Comparison of ENCODE assay signal across 14 cellular contexts in genomic region chr6:159400806-159401205, GRCh38.
DNase-seq lines count a peak whose midpoint lies in the region; ATAC-seq, FAIRE-seq and TF ChIP-seq lines count a peak whose summit lies in the region.
"Had no signal": no experiment of that assay in that cellular context is flagged by ENCODE, and none has a peak within 500 bp of the region (broad histone marks: within the 10 kb centered on the region; RNA-seq: fewer than 3 reads in every experiment).

No MANE protein-coding gene starts in this region.

- peak overlapping the region; percentile 34 for H3K27ac Mint-ChIP-seq in astrocyte (ENCODE audit: unreplicated experiment)
- H3K27ac Mint-ChIP-seq: CD4-positive, CD25-positive, alpha-beta regulatory T cell; IgD-negative memory B cell had no signal

- peak; percentile 57 for ATAC-seq in sciatic nerve
- ATAC-seq: HCT116 had no signal

- H3K9me3 ChIP-seq in astrocyte (ENCODE audit: insufficient read depth, low read depth, low read length): no peaks in the 10 kb centered on the region
- H3K9me3 ChIP-seq in mammary epithelial cell (replicated peaks; ENCODE audit: insufficient read depth, low read length): no peaks in the 10 kb centered on the region
- no peaks in the 10 kb centered on the region for H3K9me3 ChIP-seq in sigmoid colon

- no peaks in the 10 kb centered on the region for H3K79me2 ChIP-seq in astrocyte (ENCODE audit: insufficient read depth, low read length)
- H3K79me2 ChIP-seq in mammary epithelial cell (ENCODE audit: insufficient read depth, low read length): no peaks in the 10 kb centered on the region

- dilution Hi-C loops in mammary epithelial cell (cut with HindIII; ENCODE audit: low sequenced_read_pairs): no loop called here

- DNase-seq in ACHN (peak; percentile 41), astrocyte (ENCODE audit: low read depth) (peak; percentile 30), kidney epithelial cell (ENCODE audit: low read depth) (peak; percentile 9), sciatic nerve (ENCODE audit: low spot score) (no peak), mammary epithelial cell (no peak), sigmoid colon (no peak), GF-D8 (lab: John Stamatoyannopoulos, UW) (no peak)
- DNase-seq: AML-193; CD4-positive, CD25-positive, alpha-beta regulatory T cell; DMS53 had no signal

- H3K4me3 Mint-ChIP-seq in astrocyte (ENCODE audit: unreplicated experiment): no peak overlapping the region
- H3K4me3 Mint-ChIP-seq: CD4-positive, CD25-positive, alpha-beta regulatory T cell; IgD-negative memory B cell had no signal

- H3K4me1 ChIP-seq in astrocyte (ENCODE audit: insufficient read depth, low read length): no peaks in the 10 kb centered on the region
- no peaks in the 10 kb centered on the region for H3K4me1 ChIP-seq in mammary epithelial cell (ENCODE audit: insufficient read depth, low read length)
- H3K4me1 ChIP-seq in sigmoid colon: no peaks in the 10 kb centered on the region

- no peak for TF ChIP-seq POLR2A in sigmoid colon (IDR thresholded peaks at IDR 0.05)

- H3K4me2 ChIP-seq in astrocyte (ENCODE audit: low read length) (no peak overlapping the region), mammary epithelial cell (ENCODE audit: insufficient read depth, low read depth, low read length) (no peak overlapping the region)
- H3K4me2 ChIP-seq: BLaER1 had no signal

- no peak for FAIRE-seq in astrocyte (lab: Jason Lieb, UNC)

- H3K9ac ChIP-seq in astrocyte (ENCODE audit: low read length) (no peak overlapping the region), mammary epithelial cell (ENCODE audit: insufficient read depth, low read length) (no peak overlapping the region)
- H3K9ac ChIP-seq: BLaER1 had no signal

- TF ChIP-seq CTCF in astrocyte (IDR thresholded peaks at IDR 0.05; ENCODE audit: insufficient read depth, low read depth, low read length): no peak
- no peak for TF ChIP-seq CTCF in kidney epithelial cell (IDR thresholded peaks at IDR 0.05; ENCODE audit: insufficient read depth, low read length, poor library complexity, severe bottlenecking)
- TF ChIP-seq CTCF in mammary epithelial cell (conservative IDR thresholded peaks at IDR 0.05 in 1 of 2, IDR thresholded peaks at IDR 0.05 in 1 of 2; ENCODE audit: extremely low read depth in 1 of 2, insufficient read depth in 1 of 2, low read depth in 1 of 2, low read length in 2 of 2): no peak
- TF ChIP-seq CTCF in sigmoid colon (IDR thresholded peaks at IDR 0.05): no peak

- no peaks in the 10 kb centered on the region for H3K36me3 ChIP-seq in astrocyte (ENCODE audit: insufficient read depth, low read length)
- H3K36me3 ChIP-seq in kidney epithelial cell (ENCODE audit: control insufficient read depth, insufficient read depth, low read length): no peaks in the 10 kb centered on the region
- no peaks in the 10 kb centered on the region for H3K36me3 ChIP-seq in mammary epithelial cell (ENCODE audit: insufficient read depth, low read length)
- no peaks in the 10 kb centered on the region for H3K36me3 ChIP-seq in sigmoid colon
- H3K36me3 ChIP-seq: BLaER1 had no signal

- H3K9me3 Mint-ChIP-seq in astrocyte (ENCODE audit: unreplicated experiment): peaks cover 2% of the 10 kb centered on the region

- no TSS peak for BruUV-seq in mammary epithelial cell (replicated peaks; lab: Mats Ljungman, UMichigan)

- H3K27ac ChIP-seq in astrocyte (ENCODE audit: low read depth, low read length): no peak overlapping the region
- H3K27ac ChIP-seq in mammary epithelial cell (ENCODE audit: insufficient read depth, low read depth, low read length): no peak overlapping the region
- no peak overlapping the region for H3K27ac ChIP-seq in sigmoid colon
- H3K27ac ChIP-seq: 22Rv1, BLaER1 had no signal

- TF ChIP-seq EP300 in sigmoid colon (IDR thresholded peaks at IDR 0.05): no peak

- no peaks in the 10 kb centered on the region for H3K36me3 Mint-ChIP-seq in astrocyte (ENCODE audit: low read depth, unreplicated experiment)
- H3K36me3 Mint-ChIP-seq: CD4-positive, CD25-positive, alpha-beta regulatory T cell had no signal

- H3K4me1 Mint-ChIP-seq in astrocyte (ENCODE audit: low read depth, unreplicated experiment): peaks cover 6% of the 10 kb centered on the region
- H3K4me1 Mint-ChIP-seq: CD4-positive, CD25-positive, alpha-beta regulatory T cell; IgD-negative memory B cell had no signal

- H2AFZ ChIP-seq in astrocyte (ENCODE audit: low read depth, low read length) (no peak overlapping the region), mammary epithelial cell (ENCODE audit: low read depth, low read length) (no peak overlapping the region)

- intact Hi-C loops in sciatic nerve (cut with DNase I) (no loop called here), mammary epithelial cell (cut with micrococcal nuclease) (no loop called here), sigmoid colon (cut with DNase I) (no loop called here)

- H3K27me3 ChIP-seq in astrocyte (ENCODE audit: insufficient read depth, low read length): no peaks in the 10 kb centered on the region
- H3K27me3 ChIP-seq in kidney epithelial cell (ENCODE audit: control insufficient read depth, insufficient read depth, low read length): no peaks in the 10 kb centered on the region
- H3K27me3 ChIP-seq in mammary epithelial cell (ENCODE audit: insufficient read depth, low read length): peaks cover 5% of the 10 kb centered on the region
- no peaks in the 10 kb centered on the region for H3K27me3 ChIP-seq in sigmoid colon
- H3K27me3 ChIP-seq: BLaER1 had no signal

- WGBS in mammary epithelial cell (ENCODE audit: low coverage, missing lambda C conversion rate): 71% methylated on average over 7 of the region's 7 CpGs
- WGBS in sigmoid colon, 2 donors: 74 to 83% methylated on average over 7 of the region's 7 CpGs

- H3K4me3 ChIP-seq in astrocyte (ENCODE audit: insufficient read depth, low read depth, low read length) (no peak overlapping the region), kidney epithelial cell (ENCODE audit: low read depth, low read length) (no peak overlapping the region), mammary epithelial cell (replicated peaks in 1 of 3; ENCODE audit: insufficient read depth in 1 of 3, low read depth in 2 of 3, low read length in 3 of 3) (no peak overlapping the region), sigmoid colon (no peak overlapping the region)
- H3K4me3 ChIP-seq: BLaER1 had no signal

- in situ Hi-C loops in ACHN (cut with HindIII; ENCODE audit: low pct_ligation_motif_present, low pct_unique_long_range_greater_than_20kb, low sequenced_read_pairs): no loop called here
- in situ Hi-C loops in mammary epithelial cell (cut with MboI; ENCODE audit: low sequenced_read_pairs in 2 of 2): no loop called here

- H3K27me3 Mint-ChIP-seq in astrocyte (ENCODE audit: low read depth, unreplicated experiment): peaks cover 8% of the 10 kb centered on the region

- CTCF ChIA-PET in mammary epithelial cell (lab: Charles Lee; ENCODE audit: low non-redundant PET): no interaction called here

- H4K20me1 ChIP-seq in astrocyte (ENCODE audit: insufficient read depth, low read length): no peaks in the 10 kb centered on the region
- H4K20me1 ChIP-seq in mammary epithelial cell (ENCODE audit: insufficient read depth, low read length): no peaks in the 10 kb centered on the region
- H4K20me1 ChIP-seq: BLaER1 had no signal

Comparison
In these comparisons a context has a peak if more than half of its experiments do, and no peak if none do; other contexts are left out.
1. DNase-seq: peak in ACHN (single experiment), astrocyte (single experiment) and kidney epithelial cell (single experiment); none in sciatic nerve (single experiment), mammary epithelial cell (single experiment), sigmoid colon (single experiment) and GF-D8 (single experiment).